In the genomic region with DNA sequence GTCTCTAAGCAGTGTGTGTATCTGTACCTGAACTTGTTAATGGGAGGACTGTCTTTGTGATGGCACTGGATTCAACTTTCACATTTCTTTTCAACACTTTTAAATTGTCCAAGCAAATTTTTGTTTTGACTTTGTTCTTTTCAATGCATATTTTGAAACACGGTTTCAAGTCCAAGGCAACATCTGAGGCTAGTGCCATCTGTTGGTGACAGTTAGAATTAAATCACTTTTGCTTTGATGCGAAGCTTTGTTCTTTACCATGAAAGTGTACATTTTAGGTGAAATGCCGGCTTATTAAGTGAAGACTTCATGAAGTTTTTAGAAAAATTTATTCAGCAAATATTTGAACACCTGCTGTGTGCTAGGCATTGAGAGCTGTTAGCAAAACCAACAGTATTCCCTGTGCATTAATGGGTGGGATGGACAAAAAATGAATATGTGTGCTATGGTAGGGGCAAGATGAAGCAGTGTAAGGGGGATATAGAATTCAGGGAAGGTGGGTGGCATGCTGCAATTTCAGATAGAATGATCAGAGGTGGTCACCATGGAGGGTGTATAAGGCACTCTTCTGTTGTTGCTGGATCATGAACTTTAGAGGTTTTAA, we compare ENCODE assay signal across 10 cellular contexts.
DNase-seq lines count a peak whose midpoint lies in the region; ATAC-seq, FAIRE-seq and TF ChIP-seq lines count a peak whose summit lies in the region.
"Had no signal": no experiment of that assay in that cellular context is flagged by ENCODE, and none has a peak within 500 bp of the region (broad histone marks: within the 10 kb centered on the region; RNA-seq: fewer than 3 reads in every experiment).

No MANE protein-coding gene starts in this region.

- TF ChIP-seq CTCF in LNCaP clone FGC (IDR thresholded peaks at IDR 0.05; ENCODE audit: control insufficient read depth, extremely low read depth, insufficient read depth) (peak; percentile 52), osteocyte (IDR thresholded peaks at IDR 0.05) (peak; percentile 58)

- no peak overlapping the region for H3K4me3 ChIP-seq in LNCaP clone FGC (ENCODE audit: low read depth, low read length)
- H3K4me3 ChIP-seq: mucosa of descending colon had no signal

- no peak overlapping the region for H3K4me3 Mint-ChIP-seq in central memory CD8-positive, alpha-beta T cell
- H3K4me3 Mint-ChIP-seq in osteocyte (ENCODE audit: unreplicated experiment), result no peak overlapping the region

- DNase-seq in NCI-H2196 (lab: John Stamatoyannopoulos, UW; ENCODE audit: unreplicated experiment) (peak; percentile 10), NCI-H2196 treated with DMSO at 0.1 percent for 48 hours (lab: John Stamatoyannopoulos, UW; ENCODE audit: unreplicated experiment) (no peak), LNCaP clone FGC (ENCODE audit: low read depth) (no peak), osteocyte (ENCODE audit: extremely low spot score, unreplicated experiment) (no peak), frontal cortex (ENCODE audit: low spot score in 2 of 2) (no peak), UCSD-AML1 (lab: John Stamatoyannopoulos, UW; ENCODE audit: unreplicated experiment) (no peak)
- no peak for DNase-seq in central memory CD8-positive, alpha-beta T cell (ENCODE audit: low spot score in 2 of 2)
- DNase-seq: C1 segment of cervical spinal cord, mucosa of descending colon had no signal

- H3K27ac Mint-ChIP-seq in central memory CD8-positive, alpha-beta T cell (ENCODE audit: low read depth), result no peak overlapping the region
- no peak overlapping the region for H3K27ac Mint-ChIP-seq in osteocyte (ENCODE audit: unreplicated experiment)

- H3K27me3 Mint-ChIP-seq in central memory CD8-positive, alpha-beta T cell, result no peaks in the 10 kb centered on the region
- H3K27me3 Mint-ChIP-seq in osteocyte (ENCODE audit: unreplicated experiment), result no peaks in the 10 kb centered on the region

- H3K9me3 Mint-ChIP-seq in central memory CD8-positive, alpha-beta T cell, result peaks cover 1% of the 10 kb centered on the region
- peaks cover 3% of the 10 kb centered on the region for H3K9me3 Mint-ChIP-seq in osteocyte (ENCODE audit: unreplicated experiment)

- ATAC-seq in central memory CD8-positive, alpha-beta T cell (replicated peaks; ENCODE audit: extremely low read depth, poor library complexity, severe bottlenecking), result peak; percentile 30
- no peak for ATAC-seq in HG03159 (IDR thresholded peaks at IDR 0.05; ENCODE audit: unreplicated experiment)
- ATAC-seq: mucosa of descending colon had no signal

- peaks cover 5% of the 10 kb centered on the region for H3K36me3 Mint-ChIP-seq in central memory CD8-positive, alpha-beta T cell (ENCODE audit: insufficient read depth)
- H3K36me3 Mint-ChIP-seq in osteocyte (ENCODE audit: unreplicated experiment), result peaks cover 14% of the 10 kb centered on the region

- FAIRE-seq in frontal cortex (lab: Jason Lieb, UNC), result no peak

- H3K4me1 Mint-ChIP-seq in central memory CD8-positive, alpha-beta T cell, result peaks cover 27% of the 10 kb centered on the region
- H3K4me1 Mint-ChIP-seq in osteocyte (ENCODE audit: unreplicated experiment), result peaks cover 32% of the 10 kb centered on the region
